In the genomic region with DNA sequence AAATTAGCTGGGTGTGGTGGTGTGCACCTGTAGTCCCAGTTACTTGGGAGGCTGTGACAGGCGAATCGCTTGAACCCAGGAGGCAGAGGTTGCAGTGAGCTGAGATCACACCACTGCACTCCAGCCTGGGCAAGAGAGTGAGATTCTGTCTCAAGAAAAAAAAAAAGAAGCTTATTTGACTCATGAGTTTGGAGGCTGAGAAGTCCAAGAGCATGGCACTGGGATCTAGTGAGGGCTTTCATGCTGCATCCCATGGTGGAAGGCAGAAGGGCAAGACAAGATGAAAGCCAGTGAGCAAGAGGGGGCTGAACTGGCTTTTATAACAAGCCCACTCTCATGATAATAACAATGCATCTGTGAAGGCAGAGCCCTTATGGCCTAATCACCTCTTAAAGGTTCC, we compare ENCODE assay signal across 16 cellular contexts. TPM values are rescaled to one million over a fixed set of nuclear protein-coding genes. Genes with fewer than 3 reads are reported as not detected.
DNase-seq lines count a peak whose midpoint lies in the region; ATAC-seq and TF ChIP-seq lines count a peak whose summit lies in the region.
"Had no signal": no experiment of that assay in that cellular context is flagged by ENCODE, and none has a peak within 500 bp of the region (broad histone marks: within the 10 kb centered on the region; RNA-seq: fewer than 3 reads in every experiment).

No MANE protein-coding gene starts in this region.

- no peak for DNase-seq in activated naive CD4-positive, alpha-beta T cell (lab: John Stamatoyannopoulos, UW)
- DNase-seq in naive B cell, result no peak
- no peak for DNase-seq in esophagus muscularis mucosa (ENCODE audit: extremely low spot score)
- no peak for DNase-seq in NCI-H526 (lab: John Stamatoyannopoulos, UW)
- DNase-seq in iPS-NIHi11 (ENCODE audit: low spot score), result no peak
- DNase-seq: C1 segment of cervical spinal cord; CD4-positive, alpha-beta memory T cell; COR-L47; DMS153; DND-41; GM23248; H7; HCEC 1CT had no signal

- peaks cover 45% of the 10 kb centered on the region for H3K4me1 Mint-ChIP-seq in activated naive CD4-positive, alpha-beta T cell treated with anti-CD3 and anti-CD28 coated beads, Interleukin-2, amount 50 U/mL, for 24 hours
- peaks cover 21% of the 10 kb centered on the region for H3K4me1 Mint-ChIP-seq in activated T-helper 17 cell treated with anti-CD3 and anti-CD28 coated beads, Interleukin-2, amount 50 U/mL, for 72 hours
- peaks cover 58 to 72% (median 62%) of the 10 kb centered on the region in 3 donors for H3K4me1 Mint-ChIP-seq in naive B cell
- H3K4me1 Mint-ChIP-seq in stimulated activated memory B cell treated with anti-CD40 and anti-IgM and Interleukin-4, amounts not matched to agents 10 μg/mL and 1 μg/mL and 100 μg/mL, for 72 hours, result peaks cover 52% of the 10 kb centered on the region

- 100% methylated on average over 2 of the region's 2 CpGs for WGBS in esophagus muscularis mucosa

- H3K4me3 Mint-ChIP-seq in activated naive CD4-positive, alpha-beta T cell treated with anti-CD3 and anti-CD28 coated beads, Interleukin-2, amount 50 U/mL, for 24 hours, result no peak overlapping the region
- H3K4me3 Mint-ChIP-seq in activated T-helper 17 cell treated with anti-CD3 and anti-CD28 coated beads, Interleukin-2, amount 50 U/mL, for 72 hours, result peak overlapping the region; percentile 9
- H3K4me3 Mint-ChIP-seq in naive B cell, result no peak overlapping the region
- H3K4me3 Mint-ChIP-seq in stimulated activated memory B cell treated with anti-CD40 and anti-IgM and Interleukin-4, amounts not matched to agents 10 μg/mL and 1 μg/mL and 100 μg/mL, for 72 hours, result no peak overlapping the region
- H3K4me3 Mint-ChIP-seq: CD4-positive, alpha-beta memory T cell had no signal

- peaks cover 6% of the 10 kb centered on the region for H3K36me3 Mint-ChIP-seq in activated naive CD4-positive, alpha-beta T cell treated with anti-CD3 and anti-CD28 coated beads, Interleukin-2, amount 50 U/mL, for 24 hours
- H3K36me3 Mint-ChIP-seq in activated T-helper 17 cell treated with anti-CD3 and anti-CD28 coated beads, Interleukin-2, amount 50 U/mL, for 72 hours (ENCODE audit: low read depth), result peaks cover 29% of the 10 kb centered on the region
- H3K36me3 Mint-ChIP-seq in naive B cell, result peaks cover 0 to 6% of the 10 kb centered on the region in 2 donors
- H3K36me3 Mint-ChIP-seq in stimulated activated memory B cell treated with anti-CD40 and anti-IgM and Interleukin-4, amounts not matched to agents 10 μg/mL and 1 μg/mL and 100 μg/mL, for 72 hours, result peaks cover 35% of the 10 kb centered on the region

- H3K27ac Mint-ChIP-seq in activated naive CD4-positive, alpha-beta T cell treated with anti-CD3 and anti-CD28 coated beads, Interleukin-2, amount 50 U/mL, for 24 hours, result peak overlapping the region; percentile 19
- H3K27ac Mint-ChIP-seq in activated T-helper 17 cell treated with anti-CD3 and anti-CD28 coated beads, Interleukin-2, amount 50 U/mL, for 72 hours, result peak overlapping the region; percentile 92
- H3K27ac Mint-ChIP-seq in naive B cell, result peak overlapping the region in 4 of 6 donors; percentile 42 to 80 (median 57)
- H3K27ac Mint-ChIP-seq in stimulated activated memory B cell treated with anti-CD40 and anti-IgM and Interleukin-4, amounts not matched to agents 10 μg/mL and 1 μg/mL and 100 μg/mL, for 72 hours, result peak overlapping the region; percentile 69

- no peak for ATAC-seq in activated T-helper 17 cell treated with anti-CD3 and anti-CD28 coated beads, Interleukin-2, amount 50 U/mL, for 72 hours (replicated peaks)
- ATAC-seq in naive B cell (ENCODE audit: low read depth in 2 of 2), result no peak
- ATAC-seq in stimulated activated memory B cell treated with anti-CD40 and anti-IgM and Interleukin-4, amounts not matched to agents 10 μg/mL and 1 μg/mL and 100 μg/mL, for 72 hours, result no peak

- no peak for TF ChIP-seq POLR2A in esophagus muscularis mucosa (IDR thresholded peaks at IDR 0.05; ENCODE audit: low read depth)

- no peak overlapping the region for H3K4me3 ChIP-seq in esophagus muscularis mucosa
- H3K4me3 ChIP-seq: GM23248 had no signal

- intact Hi-C loops in esophagus muscularis mucosa (cut with DNase I), result no loop called here

- peaks cover 0 to 10% (median 0%) of the 10 kb centered on the region in 4 donors for H3K4me1 ChIP-seq in esophagus muscularis mucosa

- no peak overlapping the region for H3K27ac ChIP-seq in esophagus muscularis mucosa (replicated peaks in 1 of 4)

- no peak for TF ChIP-seq CTCF in esophagus muscularis mucosa (IDR thresholded peaks at IDR 0.05)

- no peak for TF ChIP-seq EP300 in esophagus muscularis mucosa (IDR thresholded peaks at IDR 0.05)

- H3K27me3 ChIP-seq in esophagus muscularis mucosa, result no peaks in the 10 kb centered on the region

- H3K27me3 Mint-ChIP-seq in activated naive CD4-positive, alpha-beta T cell treated with anti-CD3 and anti-CD28 coated beads, Interleukin-2, amount 50 U/mL, for 24 hours, result no peaks in the 10 kb centered on the region
- H3K27me3 Mint-ChIP-seq in activated T-helper 17 cell treated with anti-CD3 and anti-CD28 coated beads, Interleukin-2, amount 50 U/mL, for 72 hours, result no peaks in the 10 kb centered on the region
- no peaks in the 10 kb centered on the region for H3K27me3 Mint-ChIP-seq in naive B cell
- no peaks in the 10 kb centered on the region for H3K27me3 Mint-ChIP-seq in stimulated activated memory B cell treated with anti-CD40 and anti-IgM and Interleukin-4, amounts not matched to agents 10 μg/mL and 1 μg/mL and 100 μg/mL, for 72 hours
- H3K27me3 Mint-ChIP-seq: CD4-positive, alpha-beta memory T cell had no signal

- no peaks in the 10 kb centered on the region for H3K9me3 ChIP-seq in esophagus muscularis mucosa

- H3K9me3 Mint-ChIP-seq in activated naive CD4-positive, alpha-beta T cell treated with anti-CD3 and anti-CD28 coated beads, Interleukin-2, amount 50 U/mL, for 24 hours, result no peaks in the 10 kb centered on the region
- H3K9me3 Mint-ChIP-seq in activated T-helper 17 cell treated with anti-CD3 and anti-CD28 coated beads, Interleukin-2, amount 50 U/mL, for 72 hours, result no peaks in the 10 kb centered on the region
- peaks cover 0 to 2% (median 0%) of the 10 kb centered on the region in 7 donors for H3K9me3 Mint-ChIP-seq in naive B cell
- H3K9me3 Mint-ChIP-seq in stimulated activated memory B cell treated with anti-CD40 and anti-IgM and Interleukin-4, amounts not matched to agents 10 μg/mL and 1 μg/mL and 100 μg/mL, for 72 hours, result no peaks in the 10 kb centered on the region
- H3K9me3 Mint-ChIP-seq: CD4-positive, alpha-beta memory T cell had no signal

- peaks cover 0 to 16% (median 9%) of the 10 kb centered on the region in 4 donors for H3K36me3 ChIP-seq in esophagus muscularis mucosa

RNA-seq across cellular contexts. Expression of a gene that starts 33.4 kb away (rescaled TPM):
- 10 to 100 TPM; 64.1 to 78.5 TPM for total RNA-seq in activated T-helper 17 cell treated with anti-CD3 and anti-CD28 coated beads, Interleukin-2, amount 50 U/mL, for 72 hours
- polyA plus RNA-seq in naive B cell (ENCODE audit: low read depth in 6 of 6), result 100 to 1,000 TPM; 290 to 440 (median 404) TPM
- total RNA-seq in esophagus muscularis mucosa, result 10 to 100 TPM; 65.6 to 71.8 (median 69.3) TPM

RNA-seq across cellular contexts. Expression of a gene that starts 37.7 kb away (rescaled TPM):
- 10 to 100 TPM; 11.3 to 15.4 TPM for total RNA-seq in activated T-helper 17 cell treated with anti-CD3 and anti-CD28 coated beads, Interleukin-2, amount 50 U/mL, for 72 hours
- polyA plus RNA-seq in naive B cell (ENCODE audit: low read depth in 6 of 6), result 10 to 100 TPM; 49.4 to 92.1 (median 65.5) TPM
- total RNA-seq in esophagus muscularis mucosa, result 1 to 10 TPM; 1.2 to 2.9 (median 2.2) TPM

Comparison
In these comparisons a context has a peak if more than half of its experiments do, and no peak if none do; other contexts are left out.
1. H3K27ac Mint-ChIP-seq: peak in every context shown above with its lines; median percentile 92 in activated T-helper 17 cell treated with anti-CD3 and anti-CD28 coated beads, Interleukin-2, amount 50 U/mL, for 72 hours; 69 in stimulated activated memory B cell treated with anti-CD40 and anti-IgM and Interleukin-4, amounts not matched to agents 10 μg/mL and 1 μg/mL and 100 μg/mL, for 72 hours; 57 in naive B cell; 19 in activated naive CD4-positive, alpha-beta T cell treated with anti-CD3 and anti-CD28 coated beads, Interleukin-2, amount 50 U/mL, for 24 hours.